In genomic region chr1:9890224-9890731, GRCh38 we compare ENCODE assay signal across 9 cellular contexts. TPM values are rescaled to one million over a fixed set of nuclear protein-coding genes. Genes with fewer than 3 reads are reported as not detected.
DNase-seq lines count a peak whose midpoint lies in the region; ATAC-seq, FAIRE-seq and TF ChIP-seq lines count a peak whose summit lies in the region.
"Had no signal": no experiment of that assay in that cellular context is flagged by ENCODE, and none has a peak within 500 bp of the region (broad histone marks: within the 10 kb centered on the region; RNA-seq: fewer than 3 reads in every experiment).

No MANE protein-coding gene starts in this region.

- 0 out of 2 replicates have a peak overlapping the region, but pooled peaks have one; percentile 31 for H3K27ac ChIP-seq in H1 (ENCODE audit: low read depth, low read length)
- H3K27ac ChIP-seq in effector memory CD4-positive, alpha-beta T cell (ENCODE audit: insufficient read depth, low read length, poor library complexity, severe bottlenecking): no peak overlapping the region

- H3K9ac ChIP-seq in H1 (replicated peaks in 1 of 4; ENCODE audit: extremely low read depth in 1 of 4, low read depth in 3 of 4, low read length in 3 of 4): no peak overlapping the region

- H2BK12ac ChIP-seq in H1 (ENCODE audit: low read depth, low read length): no peak overlapping the region

- no peak for TF ChIP-seq POLR2A in H1 (IDR thresholded peaks at IDR 0.05; ENCODE audit: control extremely low read depth in 1 of 2, low read depth in 2 of 2, low read length in 2 of 2)

- H3K14ac ChIP-seq in H1 (ENCODE audit: insufficient read length): no peak overlapping the region

- H3K79me2 ChIP-seq in H1 (ENCODE audit: control insufficient read depth in 1 of 2, insufficient read depth in 2 of 2, low read length in 2 of 2): peaks cover 0 to 3% of the 10 kb centered on the region in 2 experiments; a peak in 1 of 4 replicates

- H3K4ac ChIP-seq in H1 (replicated peaks; ENCODE audit: insufficient read length, low read depth, low read length): no peak overlapping the region

- no peaks in the 10 kb centered on the region for H3K36me3 ChIP-seq in H1 (ENCODE audit: control insufficient read depth in 2 of 4, insufficient read depth in 4 of 4, low read length in 3 of 4)
- no peaks in the 10 kb centered on the region for H3K36me3 ChIP-seq in effector memory CD4-positive, alpha-beta T cell (ENCODE audit: control insufficient read depth, insufficient read depth, low read length)

- no peak overlapping the region for H2BK15ac ChIP-seq in H1 (ENCODE audit: low read length)

- no peak overlapping the region for H3K56ac ChIP-seq in H1 (replicated peaks; ENCODE audit: insufficient read length, low read depth, low read length)

- H2BK120ac ChIP-seq in H1 (replicated peaks; ENCODE audit: low read depth, low read length): no peak overlapping the region

- no peak overlapping the region for H2BK20ac ChIP-seq in H1 (ENCODE audit: low read length)

- 75% methylated on average over 6 of the region's 6 CpGs; no CpG with 5 or more reads in 1 of the 2 experiments for WGBS in H1 (ENCODE audit: extremely low coverage in 1 of 2, insufficient coverage in 1 of 2, insufficient read length in 1 of 2, insufficient replicate concordance in 2 of 2, low coverage in 1 of 2, low lambda C conversion rate in 2 of 2, missing lambda C conversion rate in 1 of 2), 2 experiments

- H3K9me3 ChIP-seq in H1 (ENCODE audit: insufficient read depth in 2 of 2, low read depth in 1 of 2, low read length in 1 of 2): no peaks in the 10 kb centered on the region
- no peaks in the 10 kb centered on the region for H3K9me3 ChIP-seq in effector memory CD4-positive, alpha-beta T cell (ENCODE audit: control insufficient read depth, low read length)

- ATAC-seq in omental fat pad (ENCODE audit: low FRiP score) (peak; percentile 79), HG02642 (IDR thresholded peaks at IDR 0.05; ENCODE audit: poor library complexity, unreplicated experiment) (no peak)
- ATAC-seq: activated T-helper 17 cell treated with anti-CD3 and anti-CD28 coated beads, Interleukin-2, amount 50 U/mL, for 72 hours had no signal

- POLR2A ChIA-PET in H1 (lab: Charles Lee; ENCODE audit: partially characterized antibody): interaction anchor here (0.7 to 5.3 kb wide), 10 partner anchors 8 to 510 kb away, joined by 3 to 19 read pairs (median 4); partner anchors contain the start of gene UBE4B

- H3K18ac ChIP-seq in H1 (ENCODE audit: extremely low read depth, low read length): no peak overlapping the region

- TF ChIP-seq EP300 in H1 (IDR thresholded peaks at IDR 0.05; ENCODE audit: borderline replicate concordance in 1 of 2, low read depth in 2 of 2, low read length in 2 of 2): no peak

- H2BK5ac ChIP-seq in H1 (ENCODE audit: low read depth, low read length): 0 out of 2 replicates have a peak overlapping the region, but pooled peaks have one; percentile 28

- no peak overlapping the region for H2AFZ ChIP-seq in H1 (ENCODE audit: low read length)

- peak overlapping the region; percentile 42 for H4K5ac ChIP-seq in H1 (ENCODE audit: insufficient read length, low read depth, low read length)

- TF ChIP-seq CTCF in H1 (IDR thresholded peaks at IDR 0.05; ENCODE audit: control extremely low read depth in 1 of 3, insufficient read depth in 1 of 3, low read depth in 1 of 3, low read length in 3 of 3) (no peak), omental fat pad (IDR thresholded peaks at IDR 0.05) (no peak)

- H3K23me2 ChIP-seq in H1 (ENCODE audit: low read depth, low read length): no peaks in the 10 kb centered on the region

- DNase-seq in COR-L47 (lab: John Stamatoyannopoulos, UW) (peak; percentile 67), NCI-H345 (lab: John Stamatoyannopoulos, UW) (peak; percentile 77), H1 (ENCODE audit: low read depth in 1 of 2, low spot score in 2 of 2) (no peak), omental fat pad (ENCODE audit: low spot score) (peak; percentile 59), NOMO-1 (lab: John Stamatoyannopoulos, UW; ENCODE audit: unreplicated experiment in 2 of 2) (no peak)
- DNase-seq in effector memory CD4-positive, alpha-beta T cell: no peak
- DNase-seq in stimulated activated CD8-positive, alpha-beta memory T cell treated with anti-CD3 and anti-CD28 coated beads, Interleukin-4, amount 100 ng/mL, for 48 hours: no peak

- no peak overlapping the region for H4K91ac ChIP-seq in H1 (replicated peaks; ENCODE audit: insufficient read length, low read length)

- H3K23ac ChIP-seq in H1 (ENCODE audit: insufficient read length): no peak overlapping the region

- no peak overlapping the region for H3K4me2 ChIP-seq in H1 (ENCODE audit: insufficient read depth in 1 of 2, low read depth in 2 of 2, low read length in 2 of 2)

- no peak for FAIRE-seq in H1 (lab: Jason Lieb, UNC)

- H3K4me3 ChIP-seq in H1 (ENCODE audit: extremely low read depth in 1 of 4, insufficient read depth in 2 of 4, low read depth in 3 of 4, low read length in 4 of 4): no peak overlapping the region
- no peak overlapping the region for H3K4me3 ChIP-seq in effector memory CD4-positive, alpha-beta T cell (ENCODE audit: insufficient read depth, low read depth, low read length, poor library complexity, severe bottlenecking)

- H2AK5ac ChIP-seq in H1 (ENCODE audit: low read depth, low read length): no peak overlapping the region

- no peak overlapping the region for H4K8ac ChIP-seq in H1 (ENCODE audit: extremely low read depth, insufficient read depth, low read length)

- no peaks in the 10 kb centered on the region for H3K27me3 ChIP-seq in H1 (replicated peaks in 1 of 4; ENCODE audit: control insufficient read depth in 3 of 4, extremely low read depth in 1 of 4, insufficient read depth in 3 of 4, low read length in 3 of 4)
- no peaks in the 10 kb centered on the region for H3K27me3 ChIP-seq in effector memory CD4-positive, alpha-beta T cell (replicated peaks; ENCODE audit: control insufficient read depth, insufficient read depth, low read length, poor library complexity, severe bottlenecking)

- CTCF ChIA-PET in H1 (lab: Charles Lee; ENCODE audit: partially characterized antibody): interaction anchor here (0.6 to 4.3 kb wide), 16 partner anchors 10 to 170 kb away, joined by 3 to 29 read pairs (median 4); no protein-coding TSS in a partner anchor

- peaks cover 5% of the 10 kb centered on the region for H3K79me1 ChIP-seq in H1 (ENCODE audit: low read depth, low read length)

- TF ChIP-seq RAD21 in H1 (IDR thresholded peaks at IDR 0.05 in 1 of 2, conservative IDR thresholded peaks at IDR 0.05 in 1 of 2; ENCODE audit: low read depth in 2 of 2, low read length in 2 of 2): no peak

- H3K4me1 ChIP-seq in H1 (replicated peaks in 1 of 4; ENCODE audit: control insufficient read depth in 3 of 4, insufficient read depth in 4 of 4, low read length in 3 of 4): peaks cover 5 to 18% (median 14%) of the 10 kb centered on the region in 4 experiments
- no peaks in the 10 kb centered on the region for H3K4me1 ChIP-seq in effector memory CD4-positive, alpha-beta T cell (ENCODE audit: control insufficient read depth, insufficient read depth, low read length, poor library complexity, severe bottlenecking)

- peaks cover 0 to 2% of the 10 kb centered on the region in 2 experiments for H4K20me1 ChIP-seq in H1 (replicated peaks in 1 of 2; ENCODE audit: control insufficient read depth in 1 of 2, insufficient read depth in 2 of 2, low read length in 2 of 2)

TF ChIP-seq in H1, 55 proteins besides CTCF, POLR2A, EP300 and RAD21 (continues in another document):
- TF ChIP-seq USF2 (IDR thresholded peaks at IDR 0.05; ENCODE audit: low read length): no peak
- TF ChIP-seq MAFK (IDR thresholded peaks at IDR 0.05; ENCODE audit: low read depth, low read length): no peak
- no peak for TF ChIP-seq TBP (IDR thresholded peaks at IDR 0.05; ENCODE audit: low read depth, low read length)

RNA-seq across cellular contexts. Expression of gene CTNNBIP1, which starts 19.8 kb away (rescaled TPM):
- total RNA-seq in H1 (2021; fragmentation: NEBNext Ultra II Directional; extraction: Animal tissue kit (Norgen Biotek cat#: 25700)): 46.6 and 49.5 TPM in 2 replicates
- polyA plus RNA-seq in H1 (2011; rRNA removed): 40.9 and 48.8 TPM in 2 replicates
- 50.8 TPM for polyA plus RNA-seq in H1 (2011; cell fraction: cytosol; rRNA removed)
- polyA plus RNA-seq in H1 (2011; cell fraction: nucleus; rRNA removed): 37.8 TPM
- 29.8 to 63.7 TPM (median 56.8 TPM) in 4 replicates for polyA plus RNA-seq in H1 (2012, experiment 1 of 2)
- polyA plus RNA-seq in H1 (2012, experiment 2 of 2): 31.9 TPM
- polyA plus RNA-seq in H1 (2013, experiment 1 of 2): 27.0 TPM
- 29.6 TPM for polyA plus RNA-seq in H1 (2013, experiment 2 of 2)
- polyA minus RNA-seq in H1 (2011; rRNA and poly(A)+ RNA removed): 21.0 and 32.7 TPM in 2 replicates
- 36.7 TPM for polyA minus RNA-seq in H1 (2011; cell fraction: cytosol; rRNA and poly(A)+ RNA removed)
- 18.3 TPM for polyA minus RNA-seq in H1 (2011; cell fraction: nucleus; rRNA and poly(A)+ RNA removed)
- total RNA-seq in omental fat pad: 10 to 100 TPM; 13.3 to 42.6 (median 15.7) TPM

RNA-seq across cellular contexts. Expression of gene LZIC, which starts 52.9 kb away (rescaled TPM):
- total RNA-seq in H1 (2021; fragmentation: NEBNext Ultra II Directional; extraction: Animal tissue kit (Norgen Biotek cat#: 25700)): 20.0 and 20.3 TPM in 2 replicates
- polyA plus RNA-seq in H1 (2011; rRNA removed): 2.2 and 4.8 TPM in 2 replicates
- 6.7 TPM for polyA plus RNA-seq in H1 (2011; cell fraction: cytosol; rRNA removed)
- polyA plus RNA-seq in H1 (2011; cell fraction: nucleus; rRNA removed): 2.9 TPM
- polyA plus RNA-seq in H1 (2012, experiment 1 of 2): 9.4 to 26.2 TPM (median 12.9 TPM) in 4 replicates
- polyA plus RNA-seq in H1 (2012, experiment 2 of 2): 4.1 TPM
- 13.9 TPM for polyA plus RNA-seq in H1 (2013, experiment 1 of 2)
- 15.8 TPM for polyA plus RNA-seq in H1 (2013, experiment 2 of 2)
- 6.9 and 7.8 TPM in 2 replicates for polyA minus RNA-seq in H1 (2011; rRNA and poly(A)+ RNA removed)
- 3.5 TPM for polyA minus RNA-seq in H1 (2011; cell fraction: cytosol; rRNA and poly(A)+ RNA removed)
- 8.0 TPM for polyA minus RNA-seq in H1 (2011; cell fraction: nucleus; rRNA and poly(A)+ RNA removed)
- 10 to 100 TPM; 15.1 to 31.8 (median 19.9) TPM for total RNA-seq in omental fat pad

RNA-seq across cellular contexts. Expression of gene NMNAT1, which starts 53.0 kb away (rescaled TPM):
- total RNA-seq in H1 (2021; fragmentation: NEBNext Ultra II Directional; extraction: Animal tissue kit (Norgen Biotek cat#: 25700)): 2.0 and 2.5 TPM in 2 replicates
- polyA plus RNA-seq in H1 (2011; rRNA removed): 1.8 and 2.0 TPM in 2 replicates
- polyA plus RNA-seq in H1 (2011; cell fraction: cytosol; rRNA removed): 2.9 TPM
- 1.3 TPM for polyA plus RNA-seq in H1 (2011; cell fraction: nucleus; rRNA removed)
- polyA plus RNA-seq in H1 (2012, experiment 1 of 2): 2.7 to 4.7 TPM (median 3.3 TPM) in 4 replicates
- 0.47 TPM for polyA plus RNA-seq in H1 (2012, experiment 2 of 2)
- polyA plus RNA-seq in H1 (2013, experiment 1 of 2): 2.5 TPM
- 2.0 TPM for polyA plus RNA-seq in H1 (2013, experiment 2 of 2)
- 3.0 and 4.8 TPM in 2 replicates for polyA minus RNA-seq in H1 (2011; rRNA and poly(A)+ RNA removed)
- 1.3 TPM for polyA minus RNA-seq in H1 (2011; cell fraction: cytosol; rRNA and poly(A)+ RNA removed)
- polyA minus RNA-seq in H1 (2011; cell fraction: nucleus; rRNA and poly(A)+ RNA removed): 1.2 TPM
- total RNA-seq in omental fat pad: 1 to 10 TPM; 4.7 to 6.5 (median 5.6) TPM

Comparison
In these comparisons a context has a peak if more than half of its experiments do, and no peak if none do; other contexts are left out.
1. DNase-seq: peak in COR-L47 (single experiment), NCI-H345 (single experiment) and omental fat pad (single experiment); none in H1 (0 of 2), NOMO-1 (0 of 2), effector memory CD4-positive, alpha-beta T cell (0 of 3) and stimulated activated CD8-positive, alpha-beta memory T cell treated with anti-CD3 and anti-CD28 coated beads, Interleukin-4, amount 100 ng/mL, for 48 hours (single experiment).